1 cellular context compared by ENCODE assay signal in genomic region chr19:39406656-39407393, GRCh38.
TF ChIP-seq lines count a peak whose summit lies in the region.

ZFP36 (plus strand) TSS chr19:39406847; CDS start chr19:39406905, 58 bp downstream.

TF ChIP-seq in K562, 482 proteins besides CTCF, POLR2A, EP300 and RAD21 (continued from another document and continues in another):
- TF ChIP-seq ZBTB9 (CRISPR knock-in tag; IDR thresholded peaks at IDR 0.05) (peak; percentile 84; the same call in 1 of the 2 replicates), PURB (CRISPR knock-in tag; IDR thresholded peaks at IDR 0.05; ENCODE audit: low read depth) (no peak), CHCHD3 (CRISPR knock-in tag; IDR thresholded peaks at IDR 0.05) (no peak), GTF2A2 (tag; IDR thresholded peaks at IDR 0.05) (peak; percentile 92), MLLT1 (IDR thresholded peaks at IDR 0.05) (peak; percentile 62 to 80; a peak in 2 of 4 replicates), BRCA1 (IDR thresholded peaks at IDR 0.05) (no peak), BRCA1 (CRISPR knock-in tag; IDR thresholded peaks at IDR 0.05) (no peak), CCNT2 (IDR thresholded peaks at IDR 0.05; ENCODE audit: borderline replicate concordance, extremely low read depth, insufficient read length, low read depth, low read length) (peak; percentile 66), JUND (IDR thresholded peaks at IDR 0.05; ENCODE audit: borderline replicate concordance, low read depth, low read length) (no peak), JUND (tag; IDR thresholded peaks at IDR 0.05; ENCODE audit: borderline replicate concordance, low read depth, low read length) (peak; percentile 11; the same call in 1 of the 3 replicates), TCF7 (IDR thresholded peaks at IDR 0.05; ENCODE audit: borderline replicate concordance) (peak; percentile 50; the same call in 1 of the 2 replicates), ZNF77 (CRISPR knock-in tag; IDR thresholded peaks at IDR 0.05) (no peak), ZKSCAN1 (IDR thresholded peaks at IDR 0.05; ENCODE audit: low read depth, low read length) (no peak), CBFA2T3 (IDR thresholded peaks at IDR 0.05) (no peak), AFF4 (CRISPR knock-in tag; IDR thresholded peaks at IDR 0.05) (peak; percentile 96), ATF3 (IDR thresholded peaks at IDR 0.05) (no peak), ATF3 (CRISPR knock-in tag; conservative IDR thresholded peaks at IDR 0.05) (peak; percentile 55; the same call in 1 of the 2 replicates), SPI1 (IDR thresholded peaks at IDR 0.05; ENCODE audit: borderline replicate concordance, low read depth, low read length) (peak; percentile 67; the same call in 1 of the 2 replicates), FOXA3 (CRISPR knock-in tag; conservative IDR thresholded peaks at IDR 0.05 in 1 of 2, IDR thresholded peaks at IDR 0.05 in 1 of 2) (no peak), SAFB (IDR thresholded peaks at IDR 0.05; ENCODE audit: borderline replicate concordance, low read depth, low read length) (no peak), DPF2 (IDR thresholded peaks at IDR 0.05) (peak; percentile 16; the same call in 1 of the 2 replicates), POLR3G (IDR thresholded peaks at IDR 0.05; ENCODE audit: extremely low read depth, insufficient read length, insufficient replicate concordance) (no peak), MEIS2 (IDR thresholded peaks at IDR 0.05; ENCODE audit: partially characterized antibody) (no peak), NR2C2 (CRISPR knock-in tag; IDR thresholded peaks at IDR 0.05) (0 out of 2 replicates have a peak, but pooled peaks have one; percentile 52), NR2C2 (tag; IDR thresholded peaks at IDR 0.05) (peak; percentile 53; the same call in 1 of the 2 replicates), SMARCC2 (IDR thresholded peaks at IDR 0.05; ENCODE audit: low read depth) (no peak), LARP7 (IDR thresholded peaks at IDR 0.05) (no peak), ZC3H4 (CRISPR knock-in tag; IDR thresholded peaks at IDR 0.05; ENCODE audit: borderline replicate concordance) (0 out of 2 replicates have a peak, but pooled peaks have one; percentile 32), HMG20A (CRISPR knock-in tag; conservative IDR thresholded peaks at IDR 0.05) (no peak), PCBP2 (IDR thresholded peaks at IDR 0.05; ENCODE audit: low read depth, low read length, poor library complexity, severe bottlenecking) (no peak), POLR2G (IDR thresholded peaks at IDR 0.05; ENCODE audit: low read depth, low read length) (peak; percentile 97), THAP7 (CRISPR knock-in tag; IDR thresholded peaks at IDR 0.05) (no peak), E2F1 (CRISPR knock-in tag; IDR thresholded peaks at IDR 0.05) (peak; percentile 73; the same call in 1 of the 2 replicates), ELF1 (tag; IDR thresholded peaks at IDR 0.05) (peak; percentile 74; the same call in 1 of the 2 replicates), RFX7 (CRISPR knock-in tag; IDR thresholded peaks at IDR 0.05) (no peak), ZNF224 (CRISPR knock-in tag; IDR thresholded peaks at IDR 0.05) (no peak), EHMT2 (IDR thresholded peaks at IDR 0.05) (no peak), JUN (IDR thresholded peaks at IDR 0.05; ENCODE audit: borderline replicate concordance, low read depth, low read length) (no peak), JUN (CRISPR knock-in tag; IDR thresholded peaks at IDR 0.05; ENCODE audit: borderline replicate concordance) (peak; percentile 33; the same call in 1 of the 2 replicates), ESRRA (IDR thresholded peaks at IDR 0.05; ENCODE audit: borderline replicate concordance, low read depth) (no peak), USF1 (CRISPR knock-in tag; IDR thresholded peaks at IDR 0.05) (no peak), ZNF778 (CRISPR knock-in tag; IDR thresholded peaks at IDR 0.05) (no peak)
- TF ChIP-seq, protein P1, sequence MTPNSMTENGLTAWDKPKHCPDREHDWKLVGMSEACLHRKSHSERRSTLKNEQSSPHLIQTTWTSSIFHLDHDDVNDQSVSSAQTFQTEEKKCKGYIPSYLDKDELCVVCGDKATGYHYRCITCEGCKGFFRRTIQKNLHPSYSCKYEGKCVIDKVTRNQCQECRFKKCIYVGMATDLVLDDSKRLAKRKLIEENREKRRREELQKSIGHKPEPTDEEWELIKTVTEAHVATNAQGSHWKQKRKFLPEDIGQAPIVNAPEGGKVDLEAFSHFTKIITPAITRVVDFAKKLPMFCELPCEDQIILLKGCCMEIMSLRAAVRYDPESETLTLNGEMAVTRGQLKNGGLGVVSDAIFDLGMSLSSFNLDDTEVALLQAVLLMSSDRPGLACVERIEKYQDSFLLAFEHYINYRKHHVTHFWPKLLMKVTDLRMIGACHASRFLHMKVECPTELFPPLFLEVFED (CRISPR knock-in tag; conservative IDR thresholded peaks at IDR 0.05): peak; percentile 21; the same call in 1 of the 2 replicates
- TF ChIP-seq, protein P2, sequence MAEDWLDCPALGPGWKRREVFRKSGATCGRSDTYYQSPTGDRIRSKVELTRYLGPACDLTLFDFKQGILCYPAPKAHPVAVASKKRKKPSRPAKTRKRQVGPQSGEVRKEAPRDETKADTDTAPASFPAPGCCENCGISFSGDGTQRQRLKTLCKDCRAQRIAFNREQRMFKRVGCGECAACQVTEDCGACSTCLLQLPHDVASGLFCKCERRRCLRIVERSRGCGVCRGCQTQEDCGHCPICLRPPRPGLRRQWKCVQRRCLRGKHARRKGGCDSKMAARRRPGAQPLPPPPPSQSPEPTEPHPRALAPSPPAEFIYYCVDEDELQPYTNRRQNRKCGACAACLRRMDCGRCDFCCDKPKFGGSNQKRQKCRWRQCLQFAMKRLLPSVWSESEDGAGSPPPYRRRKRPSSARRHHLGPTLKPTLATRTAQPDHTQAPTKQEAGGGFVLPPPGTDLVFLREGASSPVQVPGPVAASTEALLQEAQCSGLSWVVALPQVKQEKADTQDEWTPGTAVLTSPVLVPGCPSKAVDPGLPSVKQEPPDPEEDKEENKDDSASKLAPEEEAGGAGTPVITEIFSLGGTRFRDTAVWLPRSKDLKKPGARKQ (CRISPR knock-in tag; IDR thresholded peaks at IDR 0.05): no peak
- TF ChIP-seq, protein P3, sequence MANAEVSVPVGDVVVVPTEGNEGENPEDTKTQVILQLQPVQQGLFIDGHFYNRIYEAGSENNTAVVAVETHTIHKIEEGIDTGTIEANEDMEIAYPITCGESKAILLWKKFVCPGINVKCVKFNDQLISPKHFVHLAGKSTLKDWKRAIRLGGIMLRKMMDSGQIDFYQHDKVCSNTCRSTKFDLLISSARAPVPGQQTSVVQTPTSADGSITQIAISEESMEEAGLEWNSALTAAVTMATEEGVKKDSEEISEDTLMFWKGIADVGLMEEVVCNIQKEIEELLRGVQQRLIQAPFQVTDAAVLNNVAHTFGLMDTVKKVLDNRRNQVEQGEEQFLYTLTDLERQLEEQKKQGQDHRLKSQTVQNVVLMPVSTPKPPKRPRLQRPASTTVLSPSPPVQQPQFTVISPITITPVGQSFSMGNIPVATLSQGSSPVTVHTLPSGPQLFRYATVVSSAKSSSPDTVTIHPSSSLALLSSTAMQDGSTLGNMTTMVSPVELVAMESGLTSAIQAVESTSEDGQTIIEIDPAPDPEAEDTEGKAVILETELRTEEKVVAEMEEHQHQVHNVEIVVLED (CRISPR knock-in tag; IDR thresholded peaks at IDR 0.05): no peak
- TF ChIP-seq, protein P4, sequence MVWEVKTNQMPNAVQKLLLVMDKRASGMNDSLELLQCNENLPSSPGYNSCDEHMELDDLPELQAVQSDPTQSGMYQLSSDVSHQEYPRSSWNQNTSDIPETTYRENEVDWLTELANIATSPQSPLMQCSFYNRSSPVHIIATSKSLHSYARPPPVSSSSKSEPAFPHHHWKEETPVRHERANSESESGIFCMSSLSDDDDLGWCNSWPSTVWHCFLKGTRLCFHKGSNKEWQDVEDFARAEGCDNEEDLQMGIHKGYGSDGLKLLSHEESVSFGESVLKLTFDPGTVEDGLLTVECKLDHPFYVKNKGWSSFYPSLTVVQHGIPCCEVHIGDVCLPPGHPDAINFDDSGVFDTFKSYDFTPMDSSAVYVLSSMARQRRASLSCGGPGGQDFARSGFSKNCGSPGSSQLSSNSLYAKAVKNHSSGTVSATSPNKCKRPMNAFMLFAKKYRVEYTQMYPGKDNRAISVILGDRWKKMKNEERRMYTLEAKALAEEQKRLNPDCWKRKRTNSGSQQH (CRISPR knock-in tag; IDR thresholded peaks at IDR 0.05): no peak
- TF ChIP-seq, protein P5, sequence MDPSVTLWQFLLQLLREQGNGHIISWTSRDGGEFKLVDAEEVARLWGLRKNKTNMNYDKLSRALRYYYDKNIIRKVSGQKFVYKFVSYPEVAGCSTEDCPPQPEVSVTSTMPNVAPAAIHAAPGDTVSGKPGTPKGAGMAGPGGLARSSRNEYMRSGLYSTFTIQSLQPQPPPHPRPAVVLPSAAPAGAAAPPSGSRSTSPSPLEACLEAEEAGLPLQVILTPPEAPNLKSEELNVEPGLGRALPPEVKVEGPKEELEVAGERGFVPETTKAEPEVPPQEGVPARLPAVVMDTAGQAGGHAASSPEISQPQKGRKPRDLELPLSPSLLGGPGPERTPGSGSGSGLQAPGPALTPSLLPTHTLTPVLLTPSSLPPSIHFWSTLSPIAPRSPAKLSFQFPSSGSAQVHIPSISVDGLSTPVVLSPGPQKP (CRISPR knock-in tag; IDR thresholded peaks at IDR 0.05): no peak
